In genomic region chr9:90274725-90275124, GRCh38 we compare ENCODE assay signal across 25 cellular contexts.
"Had no signal": no experiment of that assay in that cellular context is flagged by ENCODE, and none has a peak within 500 bp of the region (broad histone marks: within the 10 kb centered on the region; RNA-seq: fewer than 3 reads in every experiment).

No MANE protein-coding gene starts in this region.

- H3K4me3 Mint-ChIP-seq: activated B cell treated with CpG ODN at 0.5 μM for 24 hours; activated CD4-positive, alpha-beta memory T cell treated with anti-CD3 and anti-CD28 coated beads for 36 hours; activated CD4-positive, alpha-beta T cell treated with anti-CD3 and anti-CD28 coated beads for 36 hours; activated naive CD4-positive, alpha-beta T cell treated with anti-CD3 and anti-CD28 coated beads for 36 hours; activated naive CD8-positive, alpha-beta T cell treated with anti-CD3 and anti-CD28 coated beads, Interleukin-2, amount 10 ng/mL, durations not matched to agents 7 days and 5 days; central memory CD8-positive, alpha-beta T cell; effector memory CD8-positive, alpha-beta T cell; memory B cell; nephron progenitor cell; stimulated activated memory B cell treated with anti-CD40 and anti-IgM and Interleukin-4, amounts not matched to agents 10 μg/mL and 1 μg/mL and 100 μg/mL, for 72 hours had no signal

- H3K36me3 Mint-ChIP-seq: activated CD4-positive, alpha-beta memory T cell treated with anti-CD3 and anti-CD28 coated beads for 36 hours; activated naive CD8-positive, alpha-beta T cell treated with anti-CD3 and anti-CD28 coated beads, Interleukin-2, amount 10 ng/mL, durations not matched to agents 7 days and 5 days; stimulated activated memory B cell treated with anti-CD40 and anti-IgM and Interleukin-4, amounts not matched to agents 10 μg/mL and 1 μg/mL and 100 μg/mL, for 72 hours had no signal

- H3K27ac Mint-ChIP-seq: activated B cell treated with CpG ODN at 0.5 μM for 24 hours; activated CD4-positive, alpha-beta memory T cell treated with anti-CD3 and anti-CD28 coated beads for 36 hours; activated CD4-positive, alpha-beta T cell treated with anti-CD3 and anti-CD28 coated beads for 36 hours; activated naive CD4-positive, alpha-beta T cell treated with anti-CD3 and anti-CD28 coated beads for 36 hours; activated naive CD8-positive, alpha-beta T cell treated with anti-CD3 and anti-CD28 coated beads, Interleukin-2, amount 10 ng/mL, durations not matched to agents 7 days and 5 days; effector memory CD8-positive, alpha-beta T cell; memory B cell; nephron progenitor cell; stimulated activated memory B cell treated with anti-CD40 and anti-IgM and Interleukin-4, amounts not matched to agents 10 μg/mL and 1 μg/mL and 100 μg/mL, for 72 hours had no signal

- ATAC-seq: activated CD4-positive, alpha-beta T cell treated with anti-CD3 and anti-CD28 coated beads for 36 hours; effector memory CD8-positive, alpha-beta T cell; gastroesophageal sphincter; left colon; mucosa of descending colon; right lobe of liver; stimulated activated memory B cell treated with anti-CD40 and anti-IgM and Interleukin-4, amounts not matched to agents 10 μg/mL and 1 μg/mL and 100 μg/mL, for 72 hours had no signal

- H3K4me3 ChIP-seq: breast epithelium, esophagus squamous epithelium, gastroesophageal sphincter, mucosa of descending colon, right lobe of liver, skin epidermis, transverse colon had no signal

- DNase-seq: activated B cell treated with CpG ODN at 0.5 μM for 24 hours; activated CD4-positive, alpha-beta memory T cell treated with anti-CD3 and anti-CD28 coated beads for 36 hours; activated CD4-positive, alpha-beta T cell treated with anti-CD3 and anti-CD28 coated beads for 36 hours; activated effector memory CD4-positive, alpha-beta T cell treated with Interleukin-2 at 50 U/mL for 16 hours; activated naive CD4-positive, alpha-beta T cell treated with anti-CD3 and anti-CD28 coated beads for 36 hours; activated naive CD8-positive, alpha-beta T cell treated with anti-CD3 and anti-CD28 coated beads, Interleukin-2, amount 10 ng/mL, durations not matched to agents 7 days and 5 days; activated T-cell treated with anti-CD3 and anti-CD28 coated beads, Interleukin-2, amount 50 U/mL, for 48 hours; amniotic stem cell; effector memory CD8-positive, alpha-beta T cell; esophagus squamous epithelium; head of caudate nucleus; hypothalamus; left colon; mucosa of descending colon; nephron progenitor cell; occipital lobe; right lobe of liver; T1000; transverse colon had no signal

- H3K4me1 ChIP-seq: breast epithelium, esophagus squamous epithelium, gastroesophageal sphincter, right lobe of liver, transverse colon had no signal

- H3K36me3 ChIP-seq: breast epithelium, esophagus squamous epithelium, gastroesophageal sphincter, right lobe of liver, transverse colon had no signal

- H3K27ac ChIP-seq: breast epithelium, esophagus squamous epithelium, gastroesophageal sphincter, right lobe of liver, skin epidermis, transverse colon had no signal

- H3K9me3 ChIP-seq: breast epithelium, esophagus squamous epithelium, mucosa of descending colon, right lobe of liver, transverse colon had no signal

- H3K4me1 Mint-ChIP-seq: activated B cell treated with CpG ODN at 0.5 μM for 24 hours; activated CD4-positive, alpha-beta T cell treated with anti-CD3 and anti-CD28 coated beads for 36 hours; activated naive CD8-positive, alpha-beta T cell treated with anti-CD3 and anti-CD28 coated beads, Interleukin-2, amount 10 ng/mL, durations not matched to agents 7 days and 5 days; central memory CD8-positive, alpha-beta T cell; memory B cell; stimulated activated memory B cell treated with anti-CD40 and anti-IgM and Interleukin-4, amounts not matched to agents 10 μg/mL and 1 μg/mL and 100 μg/mL, for 72 hours had no signal

- H3K9me3 Mint-ChIP-seq: activated B cell treated with CpG ODN at 0.5 μM for 24 hours; activated CD4-positive, alpha-beta memory T cell treated with anti-CD3 and anti-CD28 coated beads for 36 hours; activated naive CD4-positive, alpha-beta T cell treated with anti-CD3 and anti-CD28 coated beads for 36 hours; activated naive CD8-positive, alpha-beta T cell treated with anti-CD3 and anti-CD28 coated beads, Interleukin-2, amount 10 ng/mL, durations not matched to agents 7 days and 5 days; central memory CD8-positive, alpha-beta T cell; effector memory CD8-positive, alpha-beta T cell; memory B cell; nephron progenitor cell; stimulated activated memory B cell treated with anti-CD40 and anti-IgM and Interleukin-4, amounts not matched to agents 10 μg/mL and 1 μg/mL and 100 μg/mL, for 72 hours had no signal

- H3K27me3 ChIP-seq: right lobe of liver, transverse colon had no signal
